ENCODE assay signal across 13 cellular contexts in genomic region chr2:162795312-162795711, GRCh38. TPM values are rescaled to one million over a fixed set of nuclear protein-coding genes. Genes with fewer than 3 reads are reported as not detected.
DNase-seq lines count a peak whose midpoint lies in the region; ATAC-seq and TF ChIP-seq lines count a peak whose summit lies in the region.
"Had no signal": no experiment of that assay in that cellular context is flagged by ENCODE, and none has a peak within 500 bp of the region (broad histone marks: within the 10 kb centered on the region; RNA-seq: fewer than 3 reads in every experiment).

No MANE protein-coding gene starts in this region.

- no peak overlapping the region for H2BK120ac ChIP-seq in neuronal stem cell (ENCODE audit: low read depth, low read length)

- H3K23ac ChIP-seq in neuronal stem cell (ENCODE audit: low read depth, low read length, poor library complexity), result no peak overlapping the region

- H3K4me1 ChIP-seq in body of pancreas (no peaks in the 10 kb centered on the region), neuronal stem cell (ENCODE audit: control insufficient read depth in 2 of 2, insufficient read depth in 1 of 2, low read depth in 1 of 2, low read length in 2 of 2) (no peaks in the 10 kb centered on the region)
- H3K4me1 ChIP-seq: thyroid gland had no signal

- DNase-seq in DMS 273 (lab: John Stamatoyannopoulos, UW; ENCODE audit: unreplicated experiment) (peak; percentile 22), DMS 273 treated with DMSO at 0.1 percent for 48 hours (lab: John Stamatoyannopoulos, UW) (no peak), NB4 (ENCODE audit: low read depth) (peak; percentile 4), body of pancreas (peak; percentile 23 to 41 (median 34)), neuronal stem cell (ENCODE audit: low spot score) (peak; percentile 3), C1 segment of cervical spinal cord (lab: John Stamatoyannopoulos, UW) (no peak), mesenteric fat pad (ENCODE audit: low spot score) (no peak)
- DNase-seq: activated naive CD4-positive, alpha-beta T cell treated with anti-CD3 and anti-CD28 coated beads, Interleukin-2, amount 10 ng/mL, durations not matched to agents 7 days and 5 days; naive thymus-derived CD8-positive, alpha-beta T cell had no signal

- no peak overlapping the region for H3K4me3 ChIP-seq in NB4 (ENCODE audit: low read depth, low read length)
- no peak overlapping the region for H3K4me3 ChIP-seq in body of pancreas
- H3K4me3 ChIP-seq in neuronal stem cell (ENCODE audit: low read length in 2 of 2), result no peak overlapping the region
- H3K4me3 ChIP-seq: thyroid gland had no signal

- H2BK15ac ChIP-seq in neuronal stem cell (ENCODE audit: low read length), result no peak overlapping the region

- H3K79me1 ChIP-seq in neuronal stem cell (ENCODE audit: low read depth, low read length), result no peaks in the 10 kb centered on the region

- H2AFZ ChIP-seq in neuronal stem cell (ENCODE audit: low read length), result no peak overlapping the region

- no peak for TF ChIP-seq CTCF in NB4 (IDR thresholded peaks at IDR 0.05; ENCODE audit: low read depth, low read length)
- TF ChIP-seq CTCF in body of pancreas (IDR thresholded peaks at IDR 0.05), result peak; percentile 20 to 70 (median 46)

- H2BK12ac ChIP-seq in neuronal stem cell (ENCODE audit: low read length), result no peak overlapping the region

- ATAC-seq in body of pancreas (peak; percentile 45), HG03460 (IDR thresholded peaks at IDR 0.05; ENCODE audit: unreplicated experiment) (no peak)
- ATAC-seq: naive thymus-derived CD8-positive, alpha-beta T cell had no signal

- no peak overlapping the region for H3K4me2 ChIP-seq in neuronal stem cell (ENCODE audit: insufficient read depth, low read length, poor library complexity, severe bottlenecking)

- intact Hi-C loops in body of pancreas (cut with DNase I), result no loop called here

- no peak overlapping the region for H2BK5ac ChIP-seq in neuronal stem cell (ENCODE audit: low read length)

- no peaks in the 10 kb centered on the region for H3K27me3 ChIP-seq in body of pancreas
- H3K27me3 ChIP-seq in neuronal stem cell (ENCODE audit: control insufficient read depth in 3 of 3, insufficient read depth in 3 of 3, low read depth in 1 of 3, low read length in 3 of 3), result no peaks in the 10 kb centered on the region
- H3K27me3 ChIP-seq: thyroid gland had no signal

- H3K36me3 ChIP-seq in body of pancreas (replicated peaks in 1 of 2; ENCODE audit: insufficient read depth in 1 of 2, low read depth in 2 of 2), result no peaks in the 10 kb centered on the region
- H3K36me3 ChIP-seq in neuronal stem cell (replicated peaks in 1 of 2; ENCODE audit: control insufficient read depth in 2 of 2, insufficient read depth in 2 of 2, low read length in 2 of 2), result no peaks in the 10 kb centered on the region
- H3K36me3 ChIP-seq: thyroid gland had no signal

- TF ChIP-seq POLR2A in NB4 (IDR thresholded peaks at IDR 0.05; ENCODE audit: extremely low read depth, insufficient read length) (no peak), body of pancreas (IDR thresholded peaks at IDR 0.05) (no peak)

- H2AK5ac ChIP-seq in neuronal stem cell (ENCODE audit: low read depth, low read length), result no peak overlapping the region

- no peak overlapping the region for H3K27ac ChIP-seq in body of pancreas
- H3K27ac ChIP-seq in neuronal stem cell (replicated peaks; ENCODE audit: low read length), result no peak overlapping the region
- H3K27ac ChIP-seq: 22Rv1, thyroid gland had no signal

- no peaks in the 10 kb centered on the region for H3K9me3 ChIP-seq in body of pancreas
- peaks cover 0 to 4% of the 10 kb centered on the region in 2 donors for H3K9me3 ChIP-seq in neuronal stem cell (replicated peaks in 1 of 2; ENCODE audit: control insufficient read depth in 2 of 2, insufficient read depth in 1 of 2, low read depth in 1 of 2, low read length in 2 of 2)
- H3K9me3 ChIP-seq: thyroid gland had no signal

- no peak overlapping the region for H3K9ac ChIP-seq in neuronal stem cell (ENCODE audit: low read depth, low read length, poor library complexity)

- H4K8ac ChIP-seq in neuronal stem cell (ENCODE audit: low read depth, low read length), result no peak overlapping the region

- no peak overlapping the region for H4K91ac ChIP-seq in neuronal stem cell (ENCODE audit: low read depth, low read length, poor library complexity)

- no peak overlapping the region for H3K4ac ChIP-seq in neuronal stem cell (ENCODE audit: low read length)

- H3K18ac ChIP-seq in neuronal stem cell (ENCODE audit: low read length), result no peak overlapping the region

- 31 to 38% methylated on average over 1 of the region's 1 CpG for WGBS in body of pancreas, 2 donors
- no CpG with 5 or more reads among the region's 1 CpG for WGBS in neuronal stem cell (ENCODE audit: extremely low coverage in 2 of 2, insufficient read length in 2 of 2, insufficient replicate concordance in 1 of 2), 2 donors

- H3K14ac ChIP-seq in neuronal stem cell (ENCODE audit: low read length), result no peak overlapping the region

RNA-seq across cellular contexts. Expression of gene KCNH7, which starts 43.3 kb away (rescaled TPM):
- total RNA-seq in body of pancreas (not detected), mesenteric fat pad (not detected)
- polyA plus RNA-seq in neuronal stem cell (2013, experiment 1 of 2), result 1.9 TPM
- 1.9 TPM for polyA plus RNA-seq in neuronal stem cell (2013, experiment 2 of 2)
- total RNA-seq: fibroblast of lung; naive thymus-derived CD8-positive, alpha-beta T cell; thyroid gland had no signal
- polyA plus RNA-seq: naive thymus-derived CD8-positive, alpha-beta T cell had no signal

Comparison
In these comparisons a context has a peak if more than half of its experiments do, and no peak if none do; other contexts are left out.
1. DNase-seq: peak in DMS 273 (single experiment), NB4 (single experiment), body of pancreas (4 of 4) and neuronal stem cell (single experiment); none in DMS 273 treated with DMSO at 0.1 percent for 48 hours (single experiment), C1 segment of cervical spinal cord (0 of 14) and mesenteric fat pad (single experiment).